8 cellular contexts compared by ENCODE assay signal in the genomic region with DNA sequence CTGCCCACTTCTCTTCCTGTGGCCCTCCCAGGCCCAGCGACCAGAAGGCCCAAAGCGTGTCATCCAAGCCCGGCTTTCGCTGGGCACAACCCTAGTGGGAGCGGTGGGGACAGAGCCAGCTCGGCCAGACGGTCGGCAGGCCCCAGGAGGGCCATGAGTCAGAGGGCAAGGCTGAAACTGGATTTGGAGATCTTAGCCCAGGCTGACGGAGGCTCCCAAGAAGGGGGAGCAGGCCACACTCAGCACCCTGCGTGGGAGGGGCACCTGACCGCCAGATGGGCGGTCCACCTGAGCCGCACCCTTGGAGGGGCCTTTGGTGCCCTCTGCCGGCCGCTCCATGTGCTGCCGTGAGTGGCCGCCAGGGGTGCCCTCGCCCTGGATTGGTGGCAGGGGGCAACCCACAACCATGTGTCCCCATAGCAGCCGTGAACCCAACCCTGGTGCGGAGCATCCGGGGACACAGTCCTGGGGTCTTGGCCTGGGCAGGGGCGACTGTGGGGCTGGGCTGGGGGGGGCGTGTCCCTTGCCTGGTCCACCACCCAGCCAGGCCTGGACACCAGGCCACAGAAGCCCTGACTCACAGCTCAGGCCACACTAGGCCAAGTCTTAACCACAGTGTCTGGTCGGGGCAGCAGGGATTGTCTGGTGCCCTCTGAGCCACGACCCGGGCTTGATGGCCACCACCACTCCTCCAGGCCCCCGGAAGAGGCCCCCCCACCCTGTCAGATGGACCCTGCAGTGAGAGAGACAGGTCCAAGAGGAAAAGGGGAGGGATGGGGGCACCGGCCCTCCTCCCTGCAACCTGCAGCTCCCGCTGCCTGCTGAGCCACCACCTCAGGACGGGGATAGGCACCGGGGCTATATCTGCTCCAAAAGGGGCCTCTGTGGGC. TPM values are rescaled to one million over a fixed set of nuclear protein-coding genes. Genes with fewer than 3 reads are reported as not detected.
A peak's percentile ranks its signal among the peaks of the same experiment; 100 is the strongest.
DNase-seq lines count a peak whose midpoint lies in the region; ATAC-seq, FAIRE-seq and TF ChIP-seq lines count a peak whose summit lies in the region.

No MANE protein-coding gene starts in this region.

- peak; percentile 100 for TF ChIP-seq CTCF in AG09319 (IDR thresholded peaks at IDR 0.05; ENCODE audit: low read depth, low read length)
- TF ChIP-seq CTCF in bronchial epithelial cell (IDR thresholded peaks at IDR 0.05; ENCODE audit: insufficient read depth, low read length, severe bottlenecking): peak; percentile 100
- peak; percentile 100 for TF ChIP-seq CTCF in kidney epithelial cell (IDR thresholded peaks at IDR 0.05; ENCODE audit: insufficient read depth, low read length, poor library complexity, severe bottlenecking)

- H3K36me3 ChIP-seq in bronchial epithelial cell (ENCODE audit: control insufficient read depth, insufficient read depth, low read length) (peaks cover 21% of the 10 kb centered on the region), kidney epithelial cell (ENCODE audit: control insufficient read depth, insufficient read depth, low read length) (peaks cover 4% of the 10 kb centered on the region)

- H3K27me3 ChIP-seq in bronchial epithelial cell (ENCODE audit: control insufficient read depth, insufficient read depth, low read length) (no peaks in the 10 kb centered on the region), kidney epithelial cell (ENCODE audit: control insufficient read depth, insufficient read depth, low read length) (no peaks in the 10 kb centered on the region)

- FAIRE-seq in bronchial epithelial cell (lab: Jason Lieb, UNC): no peak

- no peak for ATAC-seq in HG02970 (IDR thresholded peaks at IDR 0.05; ENCODE audit: low FRiP score, unreplicated experiment)

- DNase-seq in AG09319 (ENCODE audit: extremely low read depth, low read depth) (peak; percentile 72), GM19238 (ENCODE audit: insufficient read length, low spot score) (peak; percentile 94), MV-4-11 (lab: John Stamatoyannopoulos, UW) (peak; percentile 73), bronchial epithelial cell (ENCODE audit: low read depth) (peak; percentile 90), kidney epithelial cell (ENCODE audit: low read depth) (peak; percentile 76)
- DNase-seq in activated CD4-positive, CD25-positive, alpha-beta regulatory T cell (lab: John Stamatoyannopoulos, UW): peak; percentile 67 to 75 (median 68)
- peak; percentile 59 to 70 (median 62) for DNase-seq in stimulated activated CD4-positive, alpha-beta T cell treated with anti-CD3 and anti-CD28 coated beads, Interleukin-1b, Interleukin-23, amount 100 ng/mL, for 24 hours (ENCODE audit: low read depth in 4 of 4, low spot score in 1 of 4)

- H3K4me3 ChIP-seq in bronchial epithelial cell (ENCODE audit: low read depth, low read length) (no peak overlapping the region), kidney epithelial cell (ENCODE audit: low read depth, low read length) (no peak overlapping the region)

RNA-seq across cellular contexts. Expression of gene TALDO1, which starts 19.2 kb away (rescaled TPM):
- total RNA-seq in bronchial epithelial cell: 251 and 253 TPM in 2 replicates
- 201 and 207 TPM in 2 replicates for total RNA-seq in kidney epithelial cell

RNA-seq across cellular contexts. Expression of gene EPS8L2, which starts 22.1 kb away (rescaled TPM):
- total RNA-seq in bronchial epithelial cell: 105 and 169 TPM in 2 replicates
- 119 and 143 TPM in 2 replicates for total RNA-seq in kidney epithelial cell

RNA-seq across cellular contexts. Expression of gene TMEM80, which starts 32.5 kb away (rescaled TPM):
- total RNA-seq in bronchial epithelial cell: 9.0 and 28.8 TPM in 2 replicates
- total RNA-seq in kidney epithelial cell: 22.7 and 28.5 TPM in 2 replicates

RNA-seq across cellular contexts. Expression of gene DEAF1, which starts 33.1 kb away (rescaled TPM):
- 23.4 and 26.9 TPM in 2 replicates for total RNA-seq in bronchial epithelial cell
- total RNA-seq in kidney epithelial cell: 56.5 and 63.0 TPM in 2 replicates

RNA-seq across cellular contexts. Expression of gene GATD1, which starts 49.2 kb away (rescaled TPM):
- total RNA-seq in bronchial epithelial cell (17.9 and 18.7 TPM in 2 replicates), kidney epithelial cell (27.6 and 54.9 TPM in 2 replicates)
